9 cellular contexts compared by ENCODE assay signal in genomic region chr1:35454616-35455015, GRCh38.
A peak's percentile ranks its signal among the peaks of the same experiment; 100 is the strongest.
DNase-seq lines count a peak whose midpoint lies in the region; ATAC-seq and TF ChIP-seq lines count a peak whose summit lies in the region.
"Had no signal": no experiment of that assay in that cellular context is flagged by ENCODE, and none has a peak within 500 bp of the region (broad histone marks: within the 10 kb centered on the region; RNA-seq: fewer than 3 reads in every experiment).

No MANE protein-coding gene starts in this region.

- no peak overlapping the region for H3K27ac ChIP-seq in RWPE2 (ENCODE audit: poor library complexity, severe bottlenecking)
- H3K27ac ChIP-seq in fibroblast of lung (ENCODE audit: insufficient read depth, low read length): no peak overlapping the region
- peak overlapping the region in 6 of 8 donors; percentile 18 to 84 (median 52) for H3K27ac ChIP-seq in spleen
- no peak overlapping the region for H3K27ac ChIP-seq in Peyer's patch

- no peaks in the 10 kb centered on the region for H4K20me1 ChIP-seq in fibroblast of lung (ENCODE audit: control insufficient read depth, extremely low read depth, insufficient read depth, low read length)

- H3K4me1 ChIP-seq in RWPE2 (ENCODE audit: insufficient read depth, poor library complexity, severe bottlenecking) (peaks cover 2% of the 10 kb centered on the region), fibroblast of lung (ENCODE audit: control insufficient read depth, extremely low read depth, insufficient read depth, low read length) (peaks cover 17% of the 10 kb centered on the region), spleen (peaks cover 9 to 57% (median 26%) of the 10 kb centered on the region in 6 donors), Peyer's patch (peaks cover 0 to 20% (median 0%) of the 10 kb centered on the region in 4 donors)

- H2AFZ ChIP-seq in fibroblast of lung (ENCODE audit: low read length): no peak overlapping the region

- no peaks in the 10 kb centered on the region for H3K79me2 ChIP-seq in fibroblast of lung (ENCODE audit: control insufficient read depth, insufficient read depth, low read length)

- TF ChIP-seq POLR2A in spleen (IDR thresholded peaks at IDR 0.05) (no peak), Peyer's patch (IDR thresholded peaks at IDR 0.05) (no peak)

- H3K27me3 ChIP-seq in RWPE2 (ENCODE audit: insufficient read depth, poor library complexity, severe bottlenecking): no peaks in the 10 kb centered on the region
- no peaks in the 10 kb centered on the region for H3K27me3 ChIP-seq in fibroblast of lung (ENCODE audit: control insufficient read depth, insufficient read depth, low read length)
- H3K27me3 ChIP-seq in spleen (replicated peaks in 1 of 7): no peaks in the 10 kb centered on the region
- no peaks in the 10 kb centered on the region for H3K27me3 ChIP-seq in Peyer's patch

- H3K9me3 ChIP-seq in RWPE2 (ENCODE audit: severe bottlenecking) (no peaks in the 10 kb centered on the region), fibroblast of lung (ENCODE audit: control insufficient read depth, insufficient read depth, low read depth, low read length) (no peaks in the 10 kb centered on the region), spleen (no peaks in the 10 kb centered on the region), Peyer's patch (no peaks in the 10 kb centered on the region)

- no peak overlapping the region for H3K4me2 ChIP-seq in fibroblast of lung (ENCODE audit: extremely low read depth, insufficient read depth, low read length)

- no peak overlapping the region for H3K9ac ChIP-seq in fibroblast of lung (ENCODE audit: insufficient read depth, low read length)

- no peak for DNase-seq in activated CD4-positive, CD25-positive, alpha-beta regulatory T cell treated with anti-CD3 and anti-CD28 coated beads, Interleukin-2, amount 50 U/mL, for 72 hours
- no peak for DNase-seq in RWPE2 (ENCODE audit: low spot score)
- DNase-seq in fibroblast of lung (ENCODE audit: low read depth in 2 of 2): peak; percentile 59 to 82
- DNase-seq in spleen: no peak
- DNase-seq in Peyer's patch: no peak
- no peak for DNase-seq in NCI-H2227 (lab: John Stamatoyannopoulos, UW; ENCODE audit: unreplicated experiment)
- DNase-seq: naive B cell had no signal

- H3K4me3 ChIP-seq in RWPE2 (ENCODE audit: severe bottlenecking) (no peak overlapping the region), fibroblast of lung (replicated peaks in 1 of 4; ENCODE audit: control extremely low read depth in 1 of 4, insufficient read depth in 1 of 4, low read depth in 3 of 4, low read length in 4 of 4) (no peak overlapping the region), spleen (no peak overlapping the region), Peyer's patch (no peak overlapping the region)

- TF ChIP-seq CTCF in RWPE2 (IDR thresholded peaks at IDR 0.05; ENCODE audit: poor library complexity, severe bottlenecking): peak; percentile 8
- peak; percentile 12 to 30 for TF ChIP-seq CTCF in fibroblast of lung (conservative IDR thresholded peaks at IDR 0.05 in 1 of 2, IDR thresholded peaks at IDR 0.05 in 1 of 2; ENCODE audit: low read depth in 1 of 2, low read length in 2 of 2)
- no peak for TF ChIP-seq CTCF in spleen (IDR thresholded peaks at IDR 0.05 in 8 of 11, conservative IDR thresholded peaks at IDR 0.05 in 3 of 11)
- no peak for TF ChIP-seq CTCF in Peyer's patch (IDR thresholded peaks at IDR 0.05)

- H3K36me3 ChIP-seq in RWPE2 (ENCODE audit: low read depth): peaks cover 43% of the 10 kb centered on the region
- H3K36me3 ChIP-seq in fibroblast of lung (ENCODE audit: control insufficient read depth, insufficient read depth, low read length): peaks cover 6% of the 10 kb centered on the region
- H3K36me3 ChIP-seq in spleen: peaks cover 0 to 94% (median 28%) of the 10 kb centered on the region in 6 donors
- H3K36me3 ChIP-seq in Peyer's patch: peaks cover 0 to 37% (median 0%) of the 10 kb centered on the region in 3 donors

- intact Hi-C loops in spleen (cut with DNase I; ENCODE audit: low total_unique reads): loop anchor here (5.0 to 10.0 kb wide), 2 partner anchors 108 to 270 kb away; no protein-coding TSS in a partner anchor

- WGBS in spleen, 5 donors: 38 to 75% (median 44%) methylated on average over 1 of the region's 1 CpG

- ATAC-seq in activated CD4-positive, CD25-positive, alpha-beta regulatory T cell treated with anti-CD3 and anti-CD28 coated beads, Interleukin-2, amount 50 U/mL, for 24 hours: peak; percentile 41 to 67
- peak; percentile 30; the same call in 2 of the 3 replicates for ATAC-seq in RWPE2 (ENCODE audit: low read depth)
- no peak for ATAC-seq in HG03175 (IDR thresholded peaks at IDR 0.05; ENCODE audit: unreplicated experiment)

Comparison
In these comparisons a context has a peak if more than half of its experiments do, and no peak if none do; other contexts are left out.
1. DNase-seq: peak in fibroblast of lung (2 of 2); none in activated CD4-positive, CD25-positive, alpha-beta regulatory T cell treated with anti-CD3 and anti-CD28 coated beads, Interleukin-2, amount 50 U/mL, for 72 hours (single experiment), RWPE2 (single experiment), spleen (single experiment), Peyer's patch (0 of 3) and NCI-H2227 (single experiment).
2. H3K27ac ChIP-seq: peak in spleen (6 of 8); none in RWPE2 (single experiment), fibroblast of lung (single experiment) and Peyer's patch (0 of 4).
3. CTCF ChIP-seq: peak in RWPE2 (single experiment) and fibroblast of lung (2 of 2); none in spleen (0 of 11) and Peyer's patch (0 of 6).